9 cellular contexts compared by ENCODE assay signal in the genomic region with DNA sequence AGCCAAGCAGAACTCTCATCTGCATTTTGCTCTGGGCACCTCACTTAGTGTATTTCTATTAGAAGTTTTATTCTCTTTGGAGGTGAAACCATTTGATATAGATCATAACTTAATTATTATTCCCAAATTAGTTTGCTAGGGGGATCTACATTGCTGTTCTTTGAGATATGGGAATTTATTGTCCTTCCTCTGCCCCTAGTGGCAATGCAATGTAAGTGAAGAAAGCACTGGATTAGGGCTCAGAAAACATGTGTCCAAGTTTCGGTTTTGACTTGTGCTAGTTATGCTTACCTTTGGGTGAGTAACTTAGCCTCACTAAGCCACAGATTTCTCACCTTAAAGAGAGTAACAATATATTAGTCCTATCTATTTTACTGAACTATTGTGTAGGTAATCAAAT. TPM values are rescaled to one million over a fixed set of nuclear protein-coding genes. Genes with fewer than 3 reads are reported as not detected.
DNase-seq lines count a peak whose midpoint lies in the region; ATAC-seq and TF ChIP-seq lines count a peak whose summit lies in the region.
"Had no signal": no experiment of that assay in that cellular context is flagged by ENCODE, and none has a peak within 500 bp of the region (broad histone marks: within the 10 kb centered on the region; RNA-seq: fewer than 3 reads in every experiment).

No MANE protein-coding gene starts in this region.

- H3K4me3 ChIP-seq in MM.1S (ENCODE audit: low read length) (no peak overlapping the region), dorsolateral prefrontal cortex (no peak overlapping the region)

- H3K36me3 ChIP-seq in MM.1S (replicated peaks; ENCODE audit: insufficient read depth, low read length): no peaks in the 10 kb centered on the region

- H3K9ac ChIP-seq in MM.1S (ENCODE audit: low read length): no peak overlapping the region

- H3K79me2 ChIP-seq in MM.1S (ENCODE audit: low read length): no peaks in the 10 kb centered on the region

- H2AFZ ChIP-seq in MM.1S (ENCODE audit: low read length): no peak overlapping the region

- TF ChIP-seq CTCF in MM.1S (IDR thresholded peaks at IDR 0.05; ENCODE audit: low read length) (peak; percentile 85), dorsolateral prefrontal cortex (IDR thresholded peaks at IDR 0.05 in 54 of 56, conservative IDR thresholded peaks at IDR 0.05 in 2 of 56; ENCODE audit: low read depth in 1 of 56, partially characterized antibody in 56 of 56) (peak in 52 of 56 donors; percentile 17 to 65 (median 49))

- no peaks in the 10 kb centered on the region for H4K20me1 ChIP-seq in MM.1S (ENCODE audit: insufficient read depth, low read length)

- intact Hi-C loops in dorsolateral prefrontal cortex (cut with DNase I): no loop called here

- no peak overlapping the region for H3K27ac ChIP-seq in MM.1S (ENCODE audit: low read length)
- no peak overlapping the region for H3K27ac ChIP-seq in dorsolateral prefrontal cortex

- DNase-seq in GM03348 (ENCODE audit: low spot score) (peak; percentile 37), MM.1S (peak; percentile 75), dorsolateral prefrontal cortex (no peak), renal cortical epithelial cell (ENCODE audit: low read depth) (peak; percentile 59), mesenteric fat pad (ENCODE audit: low spot score) (no peak), NCI-H1105 treated with DMSO at 0.1 percent for 48 hours (lab: John Stamatoyannopoulos, UW) (no peak)
- DNase-seq: NCI-H1417 treated with DMSO at 0.1 percent for 48 hours had no signal

- no peaks in the 10 kb centered on the region; the same call in 1 of the 2 replicates for H3F3A ChIP-seq in MM.1S (ENCODE audit: insufficient read depth, low read length)

- ATAC-seq in GM18868 (IDR thresholded peaks at IDR 0.05; ENCODE audit: unreplicated experiment) (no peak), GM18909 (IDR thresholded peaks at IDR 0.05; ENCODE audit: poor library complexity, unreplicated experiment) (no peak)

- H3K9me3 ChIP-seq in MM.1S (replicated peaks; ENCODE audit: insufficient read depth, low read length): no peaks in the 10 kb centered on the region

- no peak overlapping the region for H3K4me2 ChIP-seq in MM.1S (ENCODE audit: low read depth, low read length)

- no peaks in the 10 kb centered on the region for H3K9me2 ChIP-seq in MM.1S (replicated peaks; ENCODE audit: insufficient read depth, low read length)

- H3K27me3 ChIP-seq in MM.1S (replicated peaks; ENCODE audit: insufficient read depth, low read length) (no peaks in the 10 kb centered on the region), dorsolateral prefrontal cortex (peaks cover 0 to 3% (median 0%) of the 10 kb centered on the region in 45 donors)

- H3K4me1 ChIP-seq in MM.1S (ENCODE audit: low read length): peaks cover 5% of the 10 kb centered on the region; the same call in 1 of the 2 replicates

RNA-seq across cellular contexts. Expression of a gene that starts 2.9 kb away (rescaled TPM):
- total RNA-seq in dorsolateral prefrontal cortex (under 1 TPM in 1 of 120 experiments, not detected in 119; 0.40 TPM), renal cortical epithelial cell (not detected in 2 replicates), mesenteric fat pad (not detected)

RNA-seq across cellular contexts. Expression of a gene that starts 20.3 kb away (rescaled TPM):
- under 1 TPM in 2 of 120 experiments, not detected in 118; 0.22 to 0.40 TPM for total RNA-seq in dorsolateral prefrontal cortex
- not detected in 2 replicates for total RNA-seq in renal cortical epithelial cell
- not detected for total RNA-seq in mesenteric fat pad

RNA-seq across cellular contexts. Expression of a gene that starts 26.4 kb away (rescaled TPM):
- total RNA-seq in dorsolateral prefrontal cortex (1 to 10 TPM in 1 of 120 experiments, under 1 TPM in 1, not detected in 118; 0.71 to 1.7 TPM), renal cortical epithelial cell (1.2 and 68.1 TPM in 2 replicates), mesenteric fat pad (0.80 TPM)

RNA-seq across cellular contexts. Expression of a gene that starts 30.1 kb away (rescaled TPM):
- total RNA-seq in dorsolateral prefrontal cortex (not detected), renal cortical epithelial cell (not detected in 2 replicates), mesenteric fat pad (not detected)

RNA-seq across cellular contexts. Expression of a gene that starts 35.9 kb away (rescaled TPM):
- not detected for total RNA-seq in dorsolateral prefrontal cortex
- not detected in 2 replicates for total RNA-seq in renal cortical epithelial cell
- total RNA-seq in mesenteric fat pad: not detected

Comparison
In these comparisons a context has a peak if more than half of its experiments do, and no peak if none do; other contexts are left out.
1. DNase-seq: peak in GM03348 (single experiment), MM.1S (single experiment) and renal cortical epithelial cell (single experiment); none in dorsolateral prefrontal cortex (0 of 10), mesenteric fat pad (single experiment) and NCI-H1105 treated with DMSO at 0.1 percent for 48 hours (single experiment).